19 cellular contexts compared by ENCODE assay signal in the genomic region with DNA sequence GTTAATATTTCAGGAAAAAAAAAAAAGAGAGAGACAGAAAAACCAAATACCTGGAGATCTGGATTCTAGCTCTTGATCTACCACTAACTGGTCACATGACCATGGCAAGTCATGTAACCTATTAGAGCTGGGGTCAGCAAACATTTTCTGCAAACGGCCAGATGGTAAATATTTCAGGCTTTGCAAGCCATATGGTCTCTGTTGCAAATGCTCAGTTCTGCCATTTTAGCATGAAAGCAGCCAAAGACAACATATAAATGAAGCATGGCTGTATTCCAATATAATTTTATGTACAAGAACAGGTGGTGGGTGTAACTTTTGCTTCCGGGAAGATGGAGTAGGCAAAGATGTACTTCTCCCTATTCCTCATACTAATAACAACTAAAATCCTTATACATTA. TPM values are rescaled to one million over a fixed set of nuclear protein-coding genes. Genes with fewer than 3 reads are reported as not detected.
A peak's percentile ranks its signal among the peaks of the same experiment; 100 is the strongest.
DNase-seq lines count a peak whose midpoint lies in the region.
"Had no signal": no experiment of that assay in that cellular context is flagged by ENCODE, and none has a peak within 500 bp of the region (broad histone marks: within the 10 kb centered on the region; RNA-seq: fewer than 3 reads in every experiment).

No MANE protein-coding gene starts in this region.

- DNase-seq in NCI-H82 (lab: John Stamatoyannopoulos, UW) (peak; percentile 9), NCI-H82 treated with DMSO at 0.1 percent for 48 hours (lab: John Stamatoyannopoulos, UW; ENCODE audit: unreplicated experiment) (no peak), NCI-H1694 treated with DMSO at 0.1 percent for 48 hours (lab: John Stamatoyannopoulos, UW) (peak; percentile 94), cerebellar cortex (ENCODE audit: low spot score) (peak; percentile 11), HT-29 (ENCODE audit: low spot score) (no peak), HPDE6-E6E7 (ENCODE audit: extremely low spot score) (no peak), cortex of kidney (lab: John Stamatoyannopoulos, UW) (no peak)
- DNase-seq in stimulated activated naive CD4-positive, alpha-beta T cell (lab: John Stamatoyannopoulos, UW): no peak
- DNase-seq: 8988T; CD8-positive, alpha-beta T cell; DND-41; GDM1; HFFc6; MM.1S; NCI-H1092 treated with DMSO at 0.1 percent for 48 hours; NCI-H187 treated with DMSO at 0.1 percent for 48 hours; NCI-H510A; NK-92 treated with Interleukin-12 subunit alpha and Interleukin-12 subunit beta, amount 100 ng/mL, for 24 hours; SHP77 had no signal

RNA-seq across cellular contexts. Expression of a gene that starts 6.7 kb away (rescaled TPM):
- 1.8 and 2.9 TPM in 2 replicates for total RNA-seq in HT-29 (2014; rRNA removed; shearing (Covaris generic))

Comparison
In these comparisons a context has a peak if more than half of its experiments do, and no peak if none do; other contexts are left out.
1. DNase-seq: peak in NCI-H82 (single experiment), NCI-H1694 treated with DMSO at 0.1 percent for 48 hours (single experiment) and cerebellar cortex (single experiment); none in NCI-H82 treated with DMSO at 0.1 percent for 48 hours (single experiment), HT-29 (single experiment), stimulated activated naive CD4-positive, alpha-beta T cell (0 of 6), HPDE6-E6E7 (single experiment) and cortex of kidney (single experiment).